ENCODE assay signal across 19 cellular contexts in the genomic region with DNA sequence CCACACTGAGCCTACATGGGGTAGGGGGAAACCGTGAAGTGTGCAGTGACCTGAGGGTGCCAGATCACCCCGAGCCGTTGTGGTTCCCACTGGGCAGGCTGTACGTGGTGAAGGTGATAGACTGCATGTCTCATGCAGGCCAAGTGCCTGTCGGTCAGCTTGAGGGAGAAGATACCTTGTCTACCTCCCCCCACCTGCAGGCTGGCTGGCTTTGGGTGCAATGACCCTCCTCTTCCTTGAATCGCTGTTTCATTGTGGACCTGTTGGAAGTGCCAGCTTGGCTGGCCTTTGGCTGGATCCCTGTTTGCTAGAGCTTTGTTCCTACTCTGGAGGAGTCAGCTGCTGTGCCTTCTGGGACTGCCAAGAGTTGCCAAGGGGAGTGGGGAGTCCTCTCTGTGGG.
DNase-seq lines count a peak whose midpoint lies in the region; ATAC-seq, FAIRE-seq and TF ChIP-seq lines count a peak whose summit lies in the region.
"Had no signal": no experiment of that assay in that cellular context is flagged by ENCODE, and none has a peak within 500 bp of the region (broad histone marks: within the 10 kb centered on the region; RNA-seq: fewer than 3 reads in every experiment).

No MANE protein-coding gene starts in this region.

- H4K91ac ChIP-seq in mesenchymal stem cell (ENCODE audit: low read length) = no peak overlapping the region

- H3K79me1 ChIP-seq in mesenchymal stem cell (replicated peaks; ENCODE audit: low read length, poor library complexity, severe bottlenecking) = peaks cover 36% of the 10 kb centered on the region

- H3K4me1 ChIP-seq in KMS-11 (ENCODE audit: low read depth, poor library complexity, severe bottlenecking) = peaks cover 87% of the 10 kb centered on the region
- peaks cover 41 to 78% of the 10 kb centered on the region in 2 experiments for H3K4me1 ChIP-seq in K562 (replicated peaks in 1 of 2; ENCODE audit: control insufficient read depth in 2 of 2, insufficient read depth in 2 of 2, low read length in 2 of 2)
- H3K4me1 ChIP-seq in mesenchymal stem cell (ENCODE audit: control insufficient read depth, insufficient read depth, low read depth, low read length) = peaks cover 16% of the 10 kb centered on the region
- H3K4me1 ChIP-seq in subcutaneous abdominal adipose tissue (ENCODE audit: control insufficient read depth in 5 of 5, insufficient read depth in 5 of 5, low read length in 5 of 5) = peaks cover 9 to 54% (median 43%) of the 10 kb centered on the region in 5 donors
- H3K4me1 ChIP-seq: SJSA1 had no signal

- no peak overlapping the region for H2BK15ac ChIP-seq in mesenchymal stem cell (ENCODE audit: low read depth, poor library complexity, severe bottlenecking)

- H2BK5ac ChIP-seq in mesenchymal stem cell (ENCODE audit: low read depth, low read length, poor library complexity, severe bottlenecking) = no peak overlapping the region

- H2BK12ac ChIP-seq in mesenchymal stem cell (ENCODE audit: low read length in 2 of 2) = peak overlapping the region in 1 of 2 experiments; percentile 23

- H3K4me2 ChIP-seq in KMS-11 (peak overlapping the region; percentile 18; the same call in 1 of the 2 replicates), K562 (ENCODE audit: insufficient read depth, low read length) (no peak overlapping the region), mesenchymal stem cell (ENCODE audit: low read length, poor library complexity, severe bottlenecking) (no peak overlapping the region)

- FAIRE-seq in K562 (lab: Jason Lieb, UNC) = no peak
- FAIRE-seq: endothelial cell of umbilical vein had no signal

- no peak for TF ChIP-seq EP300 in K562 (IDR thresholded peaks at IDR 0.05; ENCODE audit: low read length)

- no peak overlapping the region for H3K4me3 ChIP-seq in KMS-11 (IDR thresholded peaks at IDR 0.05; ENCODE audit: insufficient read depth, low read depth, low read length)
- H3K4me3 ChIP-seq in K562 = no peak overlapping the region
- no peak overlapping the region for H3K4me3 ChIP-seq in mesenchymal stem cell (ENCODE audit: insufficient read depth in 1 of 2, low read depth in 1 of 2, low read length in 2 of 2)
- H3K4me3 ChIP-seq in subcutaneous abdominal adipose tissue (ENCODE audit: low read depth in 1 of 5, low read length in 5 of 5) = no peak overlapping the region
- H3K4me3 ChIP-seq: SJSA1 had no signal

- peaks cover 8% of the 10 kb centered on the region for H3K9me1 ChIP-seq in K562 (ENCODE audit: control insufficient read depth, insufficient read depth, low read length)

- H3K9me3 ChIP-seq in K562 (replicated peaks; ENCODE audit: control insufficient read depth, insufficient read depth, low read depth, low read length) = no peaks in the 10 kb centered on the region
- H3K9me3 ChIP-seq in mesenchymal stem cell (ENCODE audit: control insufficient read depth, low read length) = no peaks in the 10 kb centered on the region
- H3K9me3 ChIP-seq in subcutaneous abdominal adipose tissue (ENCODE audit: control insufficient read depth in 5 of 5, low read length in 5 of 5) = peaks cover 0 to 5% (median 0%) of the 10 kb centered on the region in 5 donors
- H3K9me3 ChIP-seq: SJSA1 had no signal

- H3K27me3 ChIP-seq in KMS-11 (ENCODE audit: insufficient read depth, low read depth) = no peaks in the 10 kb centered on the region
- H3K27me3 ChIP-seq in K562 (ENCODE audit: control insufficient read depth in 2 of 2, insufficient read depth in 2 of 2, low read length in 2 of 2) = no peaks in the 10 kb centered on the region
- H3K27me3 ChIP-seq in mesenchymal stem cell (ENCODE audit: control insufficient read depth in 1 of 2, insufficient read depth in 1 of 2, low read length in 2 of 2) = no peaks in the 10 kb centered on the region
- no peaks in the 10 kb centered on the region for H3K27me3 ChIP-seq in subcutaneous abdominal adipose tissue (ENCODE audit: control insufficient read depth in 5 of 5, insufficient read depth in 4 of 5, low read length in 5 of 5)
- H3K27me3 ChIP-seq: SJSA1 had no signal

- ATAC-seq in K562 (no peak), HG02852 (IDR thresholded peaks at IDR 0.05; ENCODE audit: unreplicated experiment) (no peak)
- ATAC-seq: sciatic nerve; stimulated activated naive B cell treated with anti-CD40 and anti-IgM and Interleukin-4, amounts not matched to agents 10 μg/mL and 1 μg/mL and 100 μg/mL, for 72 hours had no signal

- no peak overlapping the region for H2AK5ac ChIP-seq in mesenchymal stem cell (ENCODE audit: low read length, severe bottlenecking)

- H3K23ac ChIP-seq in mesenchymal stem cell (ENCODE audit: low read length in 2 of 2) = peak overlapping the region in 1 of 2 experiments; percentile 64

- H3K36me3 ChIP-seq in KMS-11 (ENCODE audit: insufficient read depth) (no peaks in the 10 kb centered on the region), K562 (ENCODE audit: control insufficient read depth, insufficient read depth, low read length) (peaks cover 12% of the 10 kb centered on the region; the same call in 2 of the 3 replicates), mesenchymal stem cell (ENCODE audit: control insufficient read depth in 1 of 2, insufficient read depth in 2 of 2, low read depth in 1 of 2, low read length in 2 of 2) (no peaks in the 10 kb centered on the region), subcutaneous abdominal adipose tissue (ENCODE audit: control insufficient read depth in 5 of 5, insufficient read depth in 5 of 5, low read length in 5 of 5) (no peaks in the 10 kb centered on the region)

- peak overlapping the region; percentile 69; the same call in 1 of the 2 replicates for H3K27ac ChIP-seq in KMS-11
- H3K27ac ChIP-seq in K562 (ENCODE audit: extremely low read depth, low read depth, low read length) = no peak overlapping the region
- no peak overlapping the region for H3K27ac ChIP-seq in mesenchymal stem cell (ENCODE audit: low read length, poor library complexity, severe bottlenecking)
- peak overlapping the region; percentile 80 for H3K27ac ChIP-seq in subcutaneous abdominal adipose tissue (ENCODE audit: low read depth, low read length)
- H3K27ac ChIP-seq: SJSA1 had no signal

- no peak overlapping the region for H2BK120ac ChIP-seq in mesenchymal stem cell (ENCODE audit: low read depth, low read length)

- CTCF ChIA-PET in K562 (lab: Yijun Ruan, JAX; ENCODE audit: low intra/inter-chr PET ratio) = no interaction called here

- H3K79me2 ChIP-seq in KMS-11 (ENCODE audit: insufficient read depth, low read depth) (peaks cover 96% of the 10 kb centered on the region), K562 (ENCODE audit: control insufficient read depth, insufficient read depth, low read length) (peaks cover 97% of the 10 kb centered on the region)

- TF ChIP-seq POLR2A in K562 (conservative IDR thresholded peaks at IDR 0.05) = no peak

- no peak overlapping the region for H3K14ac ChIP-seq in mesenchymal stem cell (ENCODE audit: low read length in 2 of 2)

- intact Hi-C loops in K562 (cut with micrococcal nuclease) = loop anchor here (10.0 kb wide), 1 partner anchor 605 kb away; the partner anchor contains the start of gene ABCB10

- no peak for TF ChIP-seq RAD21 in K562 (CRISPR knock-in tag; conservative IDR thresholded peaks at IDR 0.05 in 1 of 2, IDR thresholded peaks at IDR 0.05 in 1 of 2)

- H2AFZ ChIP-seq in KMS-11 (ENCODE audit: low read depth) = no peak overlapping the region
- no peak overlapping the region for H2AFZ ChIP-seq in K562 (ENCODE audit: low read depth, low read length)
- no peak overlapping the region for H2AFZ ChIP-seq in mesenchymal stem cell (ENCODE audit: low read depth, low read length)

- TF ChIP-seq CTCF in KMS-11 (conservative IDR thresholded peaks at IDR 0.05; ENCODE audit: low read depth, low read length) (no peak), K562 (IDR thresholded peaks at IDR 0.05 in 2 of 3, conservative IDR thresholded peaks at IDR 0.05 in 1 of 3; ENCODE audit: insufficient read depth in 2 of 3, low read depth in 1 of 3, low read length in 3 of 3) (no peak)

- H4K20me1 ChIP-seq in KMS-11 (ENCODE audit: insufficient read depth) (no peaks in the 10 kb centered on the region), K562 (replicated peaks; ENCODE audit: control insufficient read depth, insufficient read depth, low read length) (no peaks in the 10 kb centered on the region)

- WGBS in K562 (ENCODE audit: insufficient coverage, low coverage, missing lambda C conversion rate) = 54% methylated on average over 6 of the region's 6 CpGs
- 98% methylated on average over 6 of the region's 6 CpGs for WGBS in mesenchymal stem cell

- no peak overlapping the region for H3K18ac ChIP-seq in mesenchymal stem cell (ENCODE audit: low read depth in 1 of 2, low read length in 2 of 2)

- peak overlapping the region; percentile 46 for H4K8ac ChIP-seq in mesenchymal stem cell (ENCODE audit: low read length)

- H3K4ac ChIP-seq in mesenchymal stem cell (ENCODE audit: low read depth in 1 of 2, low read length in 2 of 2) = no peak overlapping the region

- DNase-seq in K562 (ENCODE audit: extremely low read depth in 1 of 4, low spot score in 3 of 4) = no peak
- DNase-seq in mesenchymal stem cell = no peak
- DNase-seq in AG08396 (ENCODE audit: low spot score) = no peak
- DNase-seq in NK-92 treated with Interleukin-12 subunit alpha and Interleukin-12 subunit beta, amount 100 ng/mL, for 24 hours (lab: John Stamatoyannopoulos, UW) = no peak
- DNase-seq: activated CD4-positive, alpha-beta T cell treated with anti-CD3 and anti-CD28 coated beads, Interleukin-2, amount 10 ng/mL, durations not matched to agents 7 days and 5 days; COR-L47; HCEC 1CT; immature natural killer cell; MM.1S; NCI-H1694; NCI-H2227 treated with DMSO at 0.1 percent for 48 hours; occipital lobe; stimulated activated naive B cell treated with anti-CD40 and anti-IgM and Interleukin-4, amounts not matched to agents 10 μg/mL and 1 μg/mL and 100 μg/mL, for 72 hours had no signal

- in situ Hi-C loops in K562 (cut with MboI) = no loop called here

- POLR2A ChIA-PET in K562 (lab: Yijun Ruan, JAX) = no interaction called here

- H3K9ac ChIP-seq in KMS-11 (peak overlapping the region; percentile 41; the same call in 1 of the 2 replicates), K562 (ENCODE audit: insufficient read depth in 1 of 2, low read depth in 2 of 2, low read length in 2 of 2) (peak overlapping the region in 1 of 2 experiments; percentile 66; a peak in 2 of 4 replicates), mesenchymal stem cell (ENCODE audit: low read length) (no peak overlapping the region), subcutaneous abdominal adipose tissue (ENCODE audit: low read length in 5 of 5) (no peak overlapping the region)

- BruUV-seq in K562 (replicated peaks; lab: Mats Ljungman, UMichigan) = no TSS peak

TF ChIP-seq in K562, 482 proteins besides CTCF, POLR2A, EP300 and RAD21:
- TF ChIP-seq SRSF1 (IDR thresholded peaks at IDR 0.05; ENCODE audit: low read depth, low read length) (no peak), CBFA2T3 (IDR thresholded peaks at IDR 0.05) (peak; percentile 39; the same call in 1 of the 2 replicates)
TF ChIP-seq in K562: peak in this region for 1.

Comparison
In these comparisons a context has a peak if more than half of its experiments do, and no peak if none do; other contexts are left out.
1. H3K27ac ChIP-seq: peak in KMS-11 (single experiment) and subcutaneous abdominal adipose tissue (single experiment); none in K562 (single experiment) and mesenchymal stem cell (single experiment).